ENCODE assay signal across 23 cellular contexts in genomic region chr3:72969766-72970165, GRCh38.
"Had no signal": no experiment of that assay in that cellular context is flagged by ENCODE, and none has a peak within 500 bp of the region (broad histone marks: within the 10 kb centered on the region; RNA-seq: fewer than 3 reads in every experiment).

No MANE protein-coding gene starts in this region.

- DNase-seq: activated CD4-positive, alpha-beta T cell treated with anti-CD3 and anti-CD28 coated beads, Interleukin-2, amount 50 U/mL, for 4 hours; activated CD8-positive, alpha-beta memory T cell treated with anti-CD3 and anti-CD28 coated beads for 24 hours; activated naive CD4-positive, alpha-beta T cell treated with Interleukin-2 at 50 U/mL for 16 hours; activated naive CD8-positive, alpha-beta T cell treated with anti-CD3 and anti-CD28 coated beads for 36 hours; activated T-cell treated with anti-CD3 and anti-CD28 coated beads, Interleukin-2, amount 50 U/mL, for 48 hours; body of pancreas; dermis blood vessel endothelial cell; effector CD8-positive, alpha-beta T cell; erythroblast; heart left ventricle; islet precursor cell; left cardiac atrium; nephron progenitor cell; stimulated activated CD4-positive, alpha-beta T cell treated with anti-CD3 and anti-CD28 coated beads, Interleukin-2, amount 100 ng/mL, for 48 hours; stimulated activated CD8-positive, alpha-beta memory T cell treated with anti-CD3 and anti-CD28 coated beads, Interleukin-4, amount 100 ng/mL, for 48 hours; stimulated activated naive B cell treated with anti-CD40 and anti-IgM and Interleukin-4, amounts not matched to agents 10 μg/mL and 1 μg/mL and 100 μg/mL, for 72 hours; T-helper 9 cell; trophoblast cell; uterus had no signal

- ATAC-seq: body of pancreas; heart left ventricle; left cardiac atrium; sciatic nerve; stimulated activated naive B cell treated with anti-CD40 and anti-IgM and Interleukin-4, amounts not matched to agents 10 μg/mL and 1 μg/mL and 100 μg/mL, for 72 hours; WTC11 had no signal

- H3K9me3 ChIP-seq: body of pancreas, heart left ventricle, uterus had no signal

- H3K36me3 ChIP-seq: uterus had no signal

- H3K79me2 ChIP-seq: parathyroid adenoma had no signal

- H3K4me3 Mint-ChIP-seq: activated naive CD8-positive, alpha-beta T cell treated with anti-CD3 and anti-CD28 coated beads for 36 hours; memory B cell; nephron progenitor cell; stimulated activated naive B cell treated with anti-CD40 and anti-IgM and Interleukin-4, amounts not matched to agents 10 μg/mL and 1 μg/mL and 100 μg/mL, for 72 hours; WTC11 had no signal

- H3K4me1 ChIP-seq: parathyroid adenoma, uterus had no signal

- H3K9me3 Mint-ChIP-seq: activated naive CD8-positive, alpha-beta T cell treated with anti-CD3 and anti-CD28 coated beads for 36 hours; memory B cell; nephron progenitor cell; stimulated activated naive B cell treated with anti-CD40 and anti-IgM and Interleukin-4, amounts not matched to agents 10 μg/mL and 1 μg/mL and 100 μg/mL, for 72 hours; WTC11 had no signal

- H3K27me3 ChIP-seq: body of pancreas, heart left ventricle, uterus had no signal

- H3K9ac ChIP-seq: parathyroid adenoma had no signal

- H3K36me3 Mint-ChIP-seq: activated naive CD8-positive, alpha-beta T cell treated with anti-CD3 and anti-CD28 coated beads for 36 hours; memory B cell; stimulated activated naive B cell treated with anti-CD40 and anti-IgM and Interleukin-4, amounts not matched to agents 10 μg/mL and 1 μg/mL and 100 μg/mL, for 72 hours; WTC11 had no signal

- H2AFZ ChIP-seq: parathyroid adenoma had no signal

- H3K4me3 ChIP-seq: body of pancreas, heart left ventricle, uterus had no signal

- H3K27ac ChIP-seq: body of pancreas, heart left ventricle, parathyroid adenoma, uterus had no signal

- H3K27me3 Mint-ChIP-seq: activated naive CD8-positive, alpha-beta T cell treated with anti-CD3 and anti-CD28 coated beads for 36 hours had no signal

- H3K27ac Mint-ChIP-seq: activated naive CD8-positive, alpha-beta T cell treated with anti-CD3 and anti-CD28 coated beads for 36 hours; memory B cell; nephron progenitor cell; stimulated activated naive B cell treated with anti-CD40 and anti-IgM and Interleukin-4, amounts not matched to agents 10 μg/mL and 1 μg/mL and 100 μg/mL, for 72 hours; WTC11 had no signal
